ENCODE assay signal across 15 cellular contexts in genomic region chr12:124658302-124658701, GRCh38.
"Had no signal": no experiment of that assay in that cellular context is flagged by ENCODE, and none has a peak within 500 bp of the region (broad histone marks: within the 10 kb centered on the region; RNA-seq: fewer than 3 reads in every experiment).

No MANE protein-coding gene starts in this region.

- H3K27me3 ChIP-seq: SJSA1 had no signal

- H3K4me3 Mint-ChIP-seq: IgD-negative memory B cell had no signal

- H3K27ac Mint-ChIP-seq: IgD-negative memory B cell had no signal

- H3K36me3 Mint-ChIP-seq: IgD-negative memory B cell had no signal

- H3K4me1 Mint-ChIP-seq: IgD-negative memory B cell had no signal

- H3K4me3 ChIP-seq: SJSA1, SK-N-MC had no signal

- H3K27ac ChIP-seq: HL-60, SJSA1, SK-N-MC had no signal

- H3K9me3 ChIP-seq: SJSA1 had no signal

- H3K36me3 ChIP-seq: SJSA1 had no signal

- DNase-seq: KBM-7, MV-4-11, NCI-H1048, NCI-H1105, NCI-H1436 treated with DMSO at 0.1 percent for 48 hours, NCI-H187 treated with DMSO at 0.1 percent for 48 hours, NCI-H526 treated with DMSO at 0.1 percent for 48 hours, NCI-H774, Right ventricle myocardium superior, RPMI8226, SIG-M5 had no signal
